17 cellular contexts compared by ENCODE assay signal in the genomic region with DNA sequence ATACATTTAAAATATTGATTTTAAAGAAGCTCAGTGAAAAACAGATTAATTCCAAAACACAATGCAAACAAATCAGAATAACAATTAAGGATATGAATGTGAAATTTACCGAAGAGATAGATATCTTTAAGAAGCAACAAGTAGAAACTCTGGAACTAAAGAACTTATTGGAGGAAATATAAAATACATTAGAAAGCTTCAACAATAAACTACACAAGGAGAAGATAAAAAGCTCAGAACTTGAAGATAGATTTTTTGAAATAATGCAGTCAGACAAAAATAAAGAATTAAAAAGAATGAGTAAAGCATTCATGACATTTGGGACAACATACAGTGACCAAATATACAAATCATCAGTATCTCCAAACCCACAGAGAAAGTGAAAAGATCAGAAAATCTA. TPM values are rescaled to one million over a fixed set of nuclear protein-coding genes. Genes with fewer than 3 reads are reported as not detected.
DNase-seq lines count a peak whose midpoint lies in the region; ATAC-seq, FAIRE-seq and TF ChIP-seq lines count a peak whose summit lies in the region.
"Had no signal": no experiment of that assay in that cellular context is flagged by ENCODE, and none has a peak within 500 bp of the region (broad histone marks: within the 10 kb centered on the region; RNA-seq: fewer than 3 reads in every experiment).

No MANE protein-coding gene starts in this region.

- peak; percentile 35 for FAIRE-seq in RCC 7860 (lab: Jason Lieb, UNC)
- FAIRE-seq: H54 had no signal

- H3K9me3 ChIP-seq in HEK293 (ENCODE audit: control insufficient read depth, insufficient read depth, low read depth, low read length) = no peaks in the 10 kb centered on the region

- H3K4me3 ChIP-seq in HEK293 (ENCODE audit: low read depth, low read length) = no peak overlapping the region
- H3K4me3 ChIP-seq: GM23248 had no signal

- peaks cover 11% of the 10 kb centered on the region for H3K4me1 ChIP-seq in HEK293 (ENCODE audit: control insufficient read depth, insufficient read depth, low read length)

- POLR2A ChIA-PET in HEK293 (lab: Yijun Ruan, JAX) = no interaction called here

- H3K27ac ChIP-seq in HEK293 (ENCODE audit: extremely low read depth, low read depth, low read length) = no peak overlapping the region
- H3K27ac ChIP-seq: C4-2B, GM23248 had no signal

- peaks cover 0 to 5% of the 10 kb centered on the region in 2 experiments; a peak in 1 of 3 replicates for H3K36me3 ChIP-seq in HEK293 (ENCODE audit: control insufficient read depth in 2 of 2, insufficient read depth in 1 of 2, low read length in 2 of 2)

- no peak for TF ChIP-seq CTCF in HEK293 (tag by site-specific recombination; IDR thresholded peaks at IDR 0.05)

- CTCF ChIA-PET in HEK293 (lab: Yijun Ruan, JAX) = interaction anchor here (0.6 kb wide), 1 partner anchor 217 kb away, joined by 3 read pairs; no protein-coding TSS in a partner anchor

- intact Hi-C loops in left ventricle myocardium superior (cut with micrococcal nuclease) = no loop called here

- DNase-seq in NCI-H2227 (lab: John Stamatoyannopoulos, UW; ENCODE audit: unreplicated experiment) = peak; percentile 4
- DNase-seq in NCI-H2227 treated with DMSO at 0.1 percent for 48 hours (lab: John Stamatoyannopoulos, UW) = no peak
- DNase-seq in RCC 7860 (ENCODE audit: low spot score) = no peak
- peak; percentile 27 for DNase-seq in myocyte (ENCODE audit: low read depth)
- DNase-seq in GM03348 (ENCODE audit: low spot score) = no peak
- no peak for DNase-seq in left ventricle myocardium superior
- DNase-seq in stimulated activated CD4-positive, alpha-beta T cell treated with anti-CD3 and anti-CD28 coated beads, Interleukin-12 subunit alpha, Interleukin-12 subunit beta, amount 100 ng/mL, for 4 hours = no peak
- DNase-seq: 8988T; ACHN; CD4-positive, alpha-beta memory T cell; DND-41; GF-D8; GM23248 had no signal

- ATAC-seq in left ventricle myocardium superior = no peak
- ATAC-seq: HCT116 had no signal

TF ChIP-seq in HEK293, 187 proteins besides CTCF, POLR2A, EP300 and RAD21:
- TF ChIP-seq, protein P1, sequence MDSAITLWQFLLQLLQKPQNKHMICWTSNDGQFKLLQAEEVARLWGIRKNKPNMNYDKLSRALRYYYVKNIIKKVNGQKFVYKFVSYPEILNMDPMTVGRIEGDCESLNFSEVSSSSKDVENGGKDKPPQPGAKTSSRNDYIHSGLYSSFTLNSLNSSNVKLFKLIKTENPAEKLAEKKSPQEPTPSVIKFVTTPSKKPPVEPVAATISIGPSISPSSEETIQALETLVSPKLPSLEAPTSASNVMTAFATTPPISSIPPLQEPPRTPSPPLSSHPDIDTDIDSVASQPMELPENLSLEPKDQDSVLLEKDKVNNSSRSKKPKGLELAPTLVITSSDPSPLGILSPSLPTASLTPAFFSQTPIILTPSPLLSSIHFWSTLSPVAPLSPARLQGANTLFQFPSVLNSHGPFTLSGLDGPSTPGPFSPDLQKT (IDR thresholded peaks at IDR 0.05; ENCODE audit: borderline replicate concordance, low read depth, low read length) = no peak
- TF ChIP-seq ZNF202 (tag by site-specific recombination; IDR thresholded peaks at IDR 0.05; ENCODE audit: borderline replicate concordance) (no peak), SETDB1 (IDR thresholded peaks at IDR 0.05; ENCODE audit: insufficient read length, low read length) (peak; percentile 80), IKZF3 (tag by site-specific recombination; IDR thresholded peaks at IDR 0.05) (no peak), ZNF843 (tag by site-specific recombination; IDR thresholded peaks at IDR 0.05) (no peak), KLF10 (tag by site-specific recombination; IDR thresholded peaks at IDR 0.05) (no peak), SCRT1 (tag by site-specific recombination; IDR thresholded peaks at IDR 0.05; ENCODE audit: borderline replicate concordance) (0 out of 2 replicates have a peak, but pooled peaks have one; percentile 45), WT1 (tag by site-specific recombination; IDR thresholded peaks at IDR 0.05) (no peak), SCRT2 (tag by site-specific recombination; IDR thresholded peaks at IDR 0.05) (peak; percentile 81), ZNF514 (tag by site-specific recombination; IDR thresholded peaks at IDR 0.05) (no peak)
- TF ChIP-seq, protein P2, sequence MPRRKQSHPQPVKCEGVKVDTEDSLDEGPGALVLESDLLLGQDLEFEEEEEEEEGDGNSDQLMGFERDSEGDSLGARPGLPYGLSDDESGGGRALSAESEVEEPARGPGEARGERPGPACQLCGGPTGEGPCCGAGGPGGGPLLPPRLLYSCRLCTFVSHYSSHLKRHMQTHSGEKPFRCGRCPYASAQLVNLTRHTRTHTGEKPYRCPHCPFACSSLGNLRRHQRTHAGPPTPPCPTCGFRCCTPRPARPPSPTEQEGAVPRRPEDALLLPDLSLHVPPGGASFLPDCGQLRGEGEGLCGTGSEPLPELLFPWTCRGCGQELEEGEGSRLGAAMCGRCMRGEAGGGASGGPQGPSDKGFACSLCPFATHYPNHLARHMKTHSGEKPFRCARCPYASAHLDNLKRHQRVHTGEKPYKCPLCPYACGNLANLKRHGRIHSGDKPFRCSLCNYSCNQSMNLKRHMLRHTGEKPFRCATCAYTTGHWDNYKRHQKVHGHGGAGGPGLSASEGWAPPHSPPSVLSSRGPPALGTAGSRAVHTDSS (tag by site-specific recombination; IDR thresholded peaks at IDR 0.05) = no peak
- TF ChIP-seq, protein P3, sequence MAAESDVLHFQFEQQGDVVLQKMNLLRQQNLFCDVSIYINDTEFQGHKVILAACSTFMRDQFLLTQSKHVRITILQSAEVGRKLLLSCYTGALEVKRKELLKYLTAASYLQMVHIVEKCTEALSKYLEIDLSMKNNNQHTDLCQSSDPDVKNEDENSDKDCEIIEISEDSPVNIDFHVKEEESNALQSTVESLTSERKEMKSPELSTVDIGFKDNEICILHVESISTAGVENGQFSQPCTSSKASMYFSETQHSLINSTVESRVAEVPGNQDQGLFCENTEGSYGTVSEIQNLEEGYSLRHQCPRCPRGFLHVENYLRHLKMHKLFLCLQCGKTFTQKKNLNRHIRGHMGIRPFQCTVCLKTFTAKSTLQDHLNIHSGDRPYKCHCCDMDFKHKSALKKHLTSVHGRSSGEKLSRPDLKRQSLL (tag by site-specific recombination; IDR thresholded peaks at IDR 0.05) = no peak
- TF ChIP-seq, protein P4, sequence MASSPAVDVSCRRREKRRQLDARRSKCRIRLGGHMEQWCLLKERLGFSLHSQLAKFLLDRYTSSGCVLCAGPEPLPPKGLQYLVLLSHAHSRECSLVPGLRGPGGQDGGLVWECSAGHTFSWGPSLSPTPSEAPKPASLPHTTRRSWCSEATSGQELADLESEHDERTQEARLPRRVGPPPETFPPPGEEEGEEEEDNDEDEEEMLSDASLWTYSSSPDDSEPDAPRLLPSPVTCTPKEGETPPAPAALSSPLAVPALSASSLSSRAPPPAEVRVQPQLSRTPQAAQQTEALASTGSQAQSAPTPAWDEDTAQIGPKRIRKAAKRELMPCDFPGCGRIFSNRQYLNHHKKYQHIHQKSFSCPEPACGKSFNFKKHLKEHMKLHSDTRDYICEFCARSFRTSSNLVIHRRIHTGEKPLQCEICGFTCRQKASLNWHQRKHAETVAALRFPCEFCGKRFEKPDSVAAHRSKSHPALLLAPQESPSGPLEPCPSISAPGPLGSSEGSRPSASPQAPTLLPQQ (tag by site-specific recombination; IDR thresholded peaks at IDR 0.05) = no peak
TF ChIP-seq in HEK293: peak in this region for 3.

RNA-seq across cellular contexts. Expression of a gene that starts 43.2 kb away (rescaled TPM):
- 90.2 and 92.0 TPM in 2 replicates for total RNA-seq in myocyte
- 74.2 TPM for polyA plus RNA-seq in myocyte (2012)
- total RNA-seq in left ventricle myocardium superior = 109 TPM

Comparison
In these comparisons a context has a peak if more than half of its experiments do, and no peak if none do; other contexts are left out.
1. DNase-seq: peak in NCI-H2227 (single experiment) and myocyte (single experiment); none in NCI-H2227 treated with DMSO at 0.1 percent for 48 hours (single experiment), RCC 7860 (single experiment), GM03348 (single experiment), left ventricle myocardium superior (single experiment) and stimulated activated CD4-positive, alpha-beta T cell treated with anti-CD3 and anti-CD28 coated beads, Interleukin-12 subunit alpha, Interleukin-12 subunit beta, amount 100 ng/mL, for 4 hours (single experiment).